ENCODE assay signal across 9 cellular contexts in the genomic region with DNA sequence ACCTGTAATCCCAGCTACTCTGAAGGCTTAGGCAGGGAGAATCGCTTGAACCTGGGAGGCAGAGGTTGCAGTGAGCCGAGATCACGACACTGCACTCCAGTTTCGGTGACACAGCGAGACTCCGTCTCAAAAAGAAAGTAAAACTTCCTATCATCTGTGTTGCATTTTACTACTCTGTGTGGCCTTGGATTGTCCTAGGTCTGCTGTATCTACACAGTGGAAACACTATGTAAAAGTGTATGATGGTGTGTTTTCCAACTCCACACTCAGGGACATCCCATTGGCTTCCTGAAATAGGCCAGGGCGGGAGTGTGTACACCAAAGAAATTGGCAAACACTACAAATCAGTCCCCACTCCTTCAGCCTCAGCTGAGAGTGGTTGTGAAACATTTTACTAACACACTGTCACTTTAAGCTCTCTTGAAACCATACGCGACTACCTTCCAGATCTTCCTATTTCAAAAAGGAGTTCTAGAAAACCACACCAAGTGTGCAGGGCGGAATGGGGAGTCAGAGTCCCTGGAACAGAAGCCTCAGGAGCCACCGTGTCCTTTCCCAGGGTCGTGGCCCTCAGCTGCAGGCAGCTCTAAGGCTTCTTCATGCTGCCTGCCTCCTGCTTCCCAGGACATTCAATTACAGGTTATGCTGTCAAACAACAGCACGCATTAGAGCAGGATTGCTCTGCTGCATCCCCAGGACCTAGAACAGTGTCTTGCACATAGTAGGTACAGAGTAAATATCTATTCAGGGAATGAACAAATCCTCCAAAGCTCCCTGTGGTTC.
A peak's percentile ranks its signal among the peaks of the same experiment; 100 is the strongest.
DNase-seq lines count a peak whose midpoint lies in the region; ATAC-seq, FAIRE-seq and TF ChIP-seq lines count a peak whose summit lies in the region.
"Had no signal": no experiment of that assay in that cellular context is flagged by ENCODE, and none has a peak within 500 bp of the region (broad histone marks: within the 10 kb centered on the region; RNA-seq: fewer than 3 reads in every experiment).

No MANE protein-coding gene starts in this region.

- H3K4me1 ChIP-seq in ascending aorta (peaks cover 3 to 4% of the 10 kb centered on the region in 2 donors), lower lobe of right lung (peaks cover 34% of the 10 kb centered on the region)

- peak overlapping the region; percentile 28 for H3K4me3 ChIP-seq in ascending aorta
- H3K4me3 ChIP-seq in lower lobe of right lung: peak overlapping the region; percentile 47

- intact Hi-C loops in ascending aorta (cut with DNase I) (no loop called here), lower lobe of right lung (cut with DNase I) (no loop called here)

- no peak for TF ChIP-seq POLR2A in H54 (IDR thresholded peaks at IDR 0.05; ENCODE audit: low read depth, low read length)
- TF ChIP-seq POLR2A in erythroblast (IDR thresholded peaks at IDR 0.05; ENCODE audit: low read length): no peak

- no peak overlapping the region for H3K27ac ChIP-seq in ascending aorta
- H3K27ac ChIP-seq in lower lobe of right lung: peak overlapping the region; percentile 67

- H3K9me3 ChIP-seq in ascending aorta: no peaks in the 10 kb centered on the region
- H3K9me3 ChIP-seq in lower lobe of right lung: no peaks in the 10 kb centered on the region

- peak; percentile 63 for DNase-seq in AG20443 (ENCODE audit: low spot score)
- DNase-seq in H54 (ENCODE audit: insufficient read length, low spot score): no peak
- no peak for DNase-seq in ascending aorta (ENCODE audit: low spot score in 2 of 2)
- DNase-seq in lower lobe of right lung: no peak
- no peak for DNase-seq in H4 (ENCODE audit: low spot score)
- DNase-seq in iPS-NIHi11 (ENCODE audit: low spot score): no peak
- DNase-seq in EL: no peak
- DNase-seq in erythroblast (lab: John Stamatoyannopoulos, UW): no peak
- DNase-seq: NCI-H748 treated with DMSO at 0.1 percent for 48 hours had no signal

- no peak for TF ChIP-seq CTCF in ascending aorta (IDR thresholded peaks at IDR 0.05)
- TF ChIP-seq CTCF in lower lobe of right lung (IDR thresholded peaks at IDR 0.05): no peak

- H3K36me3 ChIP-seq in ascending aorta: no peaks in the 10 kb centered on the region
- no peaks in the 10 kb centered on the region for H3K36me3 ChIP-seq in lower lobe of right lung

- no peaks in the 10 kb centered on the region for H3K27me3 ChIP-seq in ascending aorta
- no peaks in the 10 kb centered on the region for H3K27me3 ChIP-seq in lower lobe of right lung (ENCODE audit: low read depth)

- peak; percentile 89 to 92 for ATAC-seq in lower lobe of right lung

- FAIRE-seq in H54 (lab: Jason Lieb, UNC): peak; percentile 72
